Comparison of ENCODE assay signal across 2 cellular contexts in genomic region chr1:86508583-86508969, GRCh38.
TF ChIP-seq lines count a peak whose summit lies in the region.

No MANE protein-coding gene starts in this region.

TF ChIP-seq in HepG2, 621 proteins besides CTCF, POLR2A, EP300 and RAD21:
- peak; percentile 40; the same call in 1 of the 2 replicates for TF ChIP-seq CEBPB (IDR thresholded peaks at IDR 0.05; ENCODE audit: borderline replicate concordance, low read depth, low read length)
- TF ChIP-seq GPN1 (CRISPR knock-in tag; IDR thresholded peaks at IDR 0.05; ENCODE audit: borderline replicate concordance) = no peak

TF ChIP-seq in SK-N-SH, 30 proteins besides CTCF, POLR2A, EP300 and RAD21:
- TF ChIP-seq RCOR1 (IDR thresholded peaks at IDR 0.05; ENCODE audit: low read length) (no peak), TCF12 (IDR thresholded peaks at IDR 0.05) (peak; percentile 13; the same call in 1 of the 2 replicates)
